10 cellular contexts compared by ENCODE assay signal in genomic region chr14:91413547-91414474, GRCh38. TPM values are rescaled to one million over a fixed set of nuclear protein-coding genes. Genes with fewer than 3 reads are reported as not detected.
DNase-seq lines count a peak whose midpoint lies in the region; ATAC-seq and TF ChIP-seq lines count a peak whose summit lies in the region.
"Had no signal": no experiment of that assay in that cellular context is flagged by ENCODE, and none has a peak within 500 bp of the region (broad histone marks: within the 10 kb centered on the region; RNA-seq: fewer than 3 reads in every experiment).

No MANE protein-coding gene starts in this region.

- no peak for ATAC-seq in HG03565 (IDR thresholded peaks at IDR 0.05; ENCODE audit: unreplicated experiment)
- ATAC-seq in GM21825 (IDR thresholded peaks at IDR 0.05; ENCODE audit: unreplicated experiment) = no peak

- peaks cover 12% of the 10 kb centered on the region for H3K4me1 ChIP-seq in colonic mucosa

- peaks cover 47% of the 10 kb centered on the region for H3K4me1 Mint-ChIP-seq in progenitor cell of endocrine pancreas (ENCODE audit: low read depth)

- H3K27ac Mint-ChIP-seq in progenitor cell of endocrine pancreas = peak overlapping the region; percentile 74

- DNase-seq in H7 (peak; percentile 91), NCI-H526 treated with DMSO at 0.1 percent for 48 hours (lab: John Stamatoyannopoulos, UW) (peak; percentile 53), colonic mucosa (peak; percentile 84), progenitor cell of endocrine pancreas (ENCODE audit: low spot score, unreplicated experiment) (peak; percentile 62), HuH-7.5 (ENCODE audit: low spot score) (no peak), NOMO-1 treated with DMSO at 0.1 percent for 48 hours (lab: John Stamatoyannopoulos, UW; ENCODE audit: unreplicated experiment) (no peak)

- H3K27ac ChIP-seq in colonic mucosa = peak overlapping the region; percentile 64

- no peaks in the 10 kb centered on the region; the same call in 1 of the 2 replicates for H3K36me3 ChIP-seq in H7 (replicated peaks; ENCODE audit: control insufficient read depth, insufficient read depth, low read length)
- H3K36me3 ChIP-seq in colonic mucosa = no peaks in the 10 kb centered on the region

- no peaks in the 10 kb centered on the region for H3K27me3 Mint-ChIP-seq in progenitor cell of endocrine pancreas

- H3K27me3 ChIP-seq in H7 (ENCODE audit: control insufficient read depth, insufficient read depth, low read length) = no peaks in the 10 kb centered on the region
- no peaks in the 10 kb centered on the region for H3K27me3 ChIP-seq in colonic mucosa

- TF ChIP-seq CTCF in colonic mucosa (IDR thresholded peaks at IDR 0.05) (no peak), progenitor cell of endocrine pancreas (IDR thresholded peaks at IDR 0.05; ENCODE audit: unreplicated experiment) (no peak)

- peaks cover 11% of the 10 kb centered on the region for H3K36me3 Mint-ChIP-seq in progenitor cell of endocrine pancreas (ENCODE audit: insufficient read depth)

- H3K4me3 Mint-ChIP-seq in progenitor cell of endocrine pancreas (ENCODE audit: low read depth) = peak overlapping the region; percentile 49

- no peak overlapping the region for H3K4me3 ChIP-seq in H7 (ENCODE audit: insufficient read depth, low read depth, low read length)
- H3K4me3 ChIP-seq in colonic mucosa = no peak overlapping the region
- H3K4me3 ChIP-seq: dorsolateral prefrontal cortex, smooth muscle cell had no signal

- intact Hi-C loops in colonic mucosa (cut with DNase I) = no loop called here

- no peaks in the 10 kb centered on the region for H3K9me3 Mint-ChIP-seq in progenitor cell of endocrine pancreas (ENCODE audit: low read depth)

- no peaks in the 10 kb centered on the region for H3K9me3 ChIP-seq in colonic mucosa

- peak overlapping the region in 1 of 2 donors; percentile 23 for H3K9ac ChIP-seq in colonic mucosa (ENCODE audit: low read depth in 2 of 2, low read length in 2 of 2)

RNA-seq across cellular contexts. Expression of gene CCDC88C, which starts 3.8 kb away (rescaled TPM):
- total RNA-seq in H7 (2014; rRNA removed; shearing (Covaris generic)) = 25.2 and 34.0 TPM in 2 replicates
- total RNA-seq in colonic mucosa = 10 to 100 TPM; 45.6 to 48.0 TPM
- total RNA-seq in progenitor cell of endocrine pancreas = 78.1 and 85.5 TPM in 2 replicates

Comparison
In these comparisons a context has a peak if more than half of its experiments do, and no peak if none do; other contexts are left out.
1. DNase-seq: peak in H7 (single experiment), NCI-H526 treated with DMSO at 0.1 percent for 48 hours (single experiment), colonic mucosa (single experiment) and progenitor cell of endocrine pancreas (single experiment); none in HuH-7.5 (single experiment) and NOMO-1 treated with DMSO at 0.1 percent for 48 hours (single experiment).